In genomic region chr2:238320246-238320647, GRCh38 we compare ENCODE assay signal across 8 cellular contexts. TPM values are rescaled to one million over a fixed set of nuclear protein-coding genes. Genes with fewer than 3 reads are reported as not detected.
DNase-seq lines count a peak whose midpoint lies in the region; ATAC-seq and TF ChIP-seq lines count a peak whose summit lies in the region.

TSS of gene TRAF3IP1 (plus strand) at chr2:238320518. CDS start at chr2:238320663, 145 bp downstream.

- ATAC-seq in GM18907 (IDR thresholded peaks at IDR 0.05; ENCODE audit: unreplicated experiment) (peak; percentile 90), HG03175 (IDR thresholded peaks at IDR 0.05; ENCODE audit: unreplicated experiment) (peak; percentile 97)

- H3K4me3 ChIP-seq in AG04449 (ENCODE audit: low read depth, low read length): peak within 1 kb of the TSS; percentile 71

- H3K36me3 Mint-ChIP-seq in chondrocyte (ENCODE audit: low read depth): peaks cover 4% of the 10 kb centered on the region

- peaks cover 5% of the 10 kb centered on the region for H3K27me3 Mint-ChIP-seq in chondrocyte (ENCODE audit: low read depth)

- H3K4me1 Mint-ChIP-seq in chondrocyte (ENCODE audit: low read depth): peaks cover 24% of the 10 kb centered on the region

- peak within 1 kb of the TSS; percentile 83 for H3K27ac Mint-ChIP-seq in chondrocyte (ENCODE audit: unreplicated experiment)

- H3K9me3 Mint-ChIP-seq in chondrocyte (ENCODE audit: low read depth): no peaks in the 10 kb centered on the region

- no peak for TF ChIP-seq CTCF in AG04449 (IDR thresholded peaks at IDR 0.05; ENCODE audit: insufficient read depth, low read length, missing control alignments)
- no peak for TF ChIP-seq CTCF in chondrocyte (IDR thresholded peaks at IDR 0.05)

- DNase-seq in AG04449 (ENCODE audit: low read depth, low spot score) (peak; percentile 16), NCI-H345 treated with DMSO at 0.1 percent for 48 hours (lab: John Stamatoyannopoulos, UW; ENCODE audit: unreplicated experiment) (peak; percentile 80), chondrocyte (ENCODE audit: low spot score) (peak; percentile 96), kidney glomerular epithelial cell (lab: John Stamatoyannopoulos, UW) (peak; percentile 86)
- peak; percentile 77 to 80 for DNase-seq in activated CD4-positive, alpha-beta T cell treated with anti-CD3 and anti-CD28 coated beads for 24 hours (ENCODE audit: low read depth in 2 of 2)
- DNase-seq in stimulated activated CD4-positive, alpha-beta T cell treated with anti-CD3 and anti-CD28 coated beads, Interleukin-15, amount 100 ng/mL, for 48 hours (ENCODE audit: low read depth in 2 of 2): peak; percentile 55 to 78

- CTCF ChIA-PET in AG04449 (lab: Yijun Ruan, JAX): interaction anchor here (1.3 to 1.5 kb wide), 2 partner anchors 37 to 55 kb away, joined by 3 read pairs; no protein-coding TSS in a partner anchor

- POLR2A ChIA-PET in AG04449 (lab: Yijun Ruan, JAX): no interaction called here

- peak within 1 kb of the TSS; percentile 72 for H3K4me3 Mint-ChIP-seq in chondrocyte (ENCODE audit: unreplicated experiment)

RNA-seq across cellular contexts. Expression of gene TRAF3IP1, which starts in this region (rescaled TPM):
- 15.1 to 21.1 TPM (median 15.8 TPM) in 3 replicates for total RNA-seq in chondrocyte

Comparison
In these comparisons a context has a peak if more than half of its experiments do, and no peak if none do; other contexts are left out.
1. Peak in every context shown above with its lines: DNase-seq, ATAC-seq and H3K4me3 ChIP-seq.
2. DNase-seq: peak in every context shown above with its lines; median percentile 96 in chondrocyte; 86 in kidney glomerular epithelial cell; 80 in NCI-H345 treated with DMSO at 0.1 percent for 48 hours; 78 in activated CD4-positive, alpha-beta T cell treated with anti-CD3 and anti-CD28 coated beads for 24 hours; 66 in stimulated activated CD4-positive, alpha-beta T cell treated with anti-CD3 and anti-CD28 coated beads, Interleukin-15, amount 100 ng/mL, for 48 hours; 16 in AG04449.